ENCODE assay signal across 19 cellular contexts in genomic region chr9:106668534-106668933, GRCh38.
DNase-seq lines count a peak whose midpoint lies in the region; ATAC-seq, FAIRE-seq and TF ChIP-seq lines count a peak whose summit lies in the region.
"Had no signal": no experiment of that assay in that cellular context is flagged by ENCODE, and none has a peak within 500 bp of the region (broad histone marks: within the 10 kb centered on the region; RNA-seq: fewer than 3 reads in every experiment).

No MANE protein-coding gene starts in this region.

- no peaks in the 10 kb centered on the region for H4K20me1 ChIP-seq in H1 (replicated peaks in 1 of 2; ENCODE audit: control insufficient read depth in 1 of 2, insufficient read depth in 2 of 2, low read length in 2 of 2)

- H3K27ac ChIP-seq in H1 (ENCODE audit: low read depth, low read length) (no peak overlapping the region), mesendoderm (ENCODE audit: low read depth, low read length) (no peak overlapping the region)
- H3K27ac ChIP-seq: GM23248 had no signal

- H3K18ac ChIP-seq in H1 (ENCODE audit: extremely low read depth, low read length) (no peak overlapping the region), mesendoderm (ENCODE audit: low read length) (no peak overlapping the region)

- WGBS in H1 (ENCODE audit: extremely low coverage in 1 of 2, insufficient coverage in 1 of 2, insufficient read length in 1 of 2, insufficient replicate concordance in 2 of 2, low coverage in 1 of 2, low lambda C conversion rate in 2 of 2, missing lambda C conversion rate in 1 of 2), 2 experiments: 42% methylated on average over 1 of the region's 1 CpG; no CpG with 5 or more reads in 1 of the 2 experiments
- WGBS in mesendoderm (ENCODE audit: extremely low coverage, insufficient coverage, low lambda C conversion rate): no CpG with 5 or more reads among the region's 1 CpG

- H3K9me3 ChIP-seq in NT2/D1 (ENCODE audit: insufficient read depth, low read length) (no peaks in the 10 kb centered on the region), H1 (ENCODE audit: insufficient read depth in 2 of 2, low read depth in 1 of 2, low read length in 1 of 2) (no peaks in the 10 kb centered on the region)

- no peak overlapping the region for H4K91ac ChIP-seq in H1 (replicated peaks; ENCODE audit: insufficient read length, low read length)

- H3K14ac ChIP-seq in H1 (ENCODE audit: insufficient read length): no peak overlapping the region

- TF ChIP-seq POLR2A in H1 (IDR thresholded peaks at IDR 0.05; ENCODE audit: control extremely low read depth in 1 of 2, low read depth in 2 of 2, low read length in 2 of 2): no peak

- no peak overlapping the region for H3K9ac ChIP-seq in NT2/D1 (ENCODE audit: insufficient read length, low read depth)
- H3K9ac ChIP-seq in H1 (replicated peaks in 1 of 4; ENCODE audit: extremely low read depth in 1 of 4, low read depth in 3 of 4, low read length in 3 of 4): no peak overlapping the region
- no peak overlapping the region for H3K9ac ChIP-seq in mesendoderm (ENCODE audit: low read length)
- H3K9ac ChIP-seq: GM23248 had no signal

- H4K5ac ChIP-seq in H1 (ENCODE audit: insufficient read length, low read depth, low read length) (no peak overlapping the region), mesendoderm (ENCODE audit: low read length) (no peak overlapping the region)

- peak overlapping the region; percentile 49; the same call in 1 of the 2 replicates for H2BK20ac ChIP-seq in H1 (ENCODE audit: low read length)

- H3K79me1 ChIP-seq in H1 (ENCODE audit: low read depth, low read length) (no peaks in the 10 kb centered on the region), mesendoderm (ENCODE audit: low read length) (no peaks in the 10 kb centered on the region)

- H3K27me3 ChIP-seq in NT2/D1 (ENCODE audit: insufficient read depth, insufficient read length) (no peaks in the 10 kb centered on the region), H1 (replicated peaks in 1 of 4; ENCODE audit: control insufficient read depth in 3 of 4, extremely low read depth in 1 of 4, insufficient read depth in 3 of 4, low read length in 3 of 4) (no peaks in the 10 kb centered on the region), mesendoderm (ENCODE audit: insufficient read depth, low read length, poor library complexity) (no peaks in the 10 kb centered on the region)

- H2BK15ac ChIP-seq in H1 (ENCODE audit: low read length) (no peak overlapping the region), mesendoderm (replicated peaks; ENCODE audit: low read depth) (no peak overlapping the region)

- H4K8ac ChIP-seq in H1 (ENCODE audit: extremely low read depth, insufficient read depth, low read length): no peak overlapping the region
- H4K8ac ChIP-seq in mesendoderm (ENCODE audit: low read depth, low read length): no peak overlapping the region

- CTCF ChIA-PET in H1 (lab: Charles Lee; ENCODE audit: partially characterized antibody): interaction anchor here (0.6 to 1.1 kb wide), 2 partner anchors 109 to 787 kb away, joined by 3 read pairs; no protein-coding TSS in a partner anchor

- POLR2A ChIA-PET in H1 (lab: Charles Lee; ENCODE audit: partially characterized antibody): no interaction called here

- H3K36me3 ChIP-seq in NT2/D1 (ENCODE audit: insufficient read depth, insufficient read length, low read length) (no peaks in the 10 kb centered on the region), H1 (ENCODE audit: control insufficient read depth in 2 of 4, insufficient read depth in 4 of 4, low read length in 3 of 4) (no peaks in the 10 kb centered on the region), mesendoderm (ENCODE audit: control insufficient read depth, insufficient read depth, low read length) (no peaks in the 10 kb centered on the region)

- TF ChIP-seq RAD21 in H1 (IDR thresholded peaks at IDR 0.05 in 1 of 2, conservative IDR thresholded peaks at IDR 0.05 in 1 of 2; ENCODE audit: low read depth in 2 of 2, low read length in 2 of 2): 0 out of 4 replicates have a peak, but pooled peaks of 1 of the 2 experiments have one; percentile 9

- H3K4me2 ChIP-seq in H1 (ENCODE audit: insufficient read depth in 1 of 2, low read depth in 2 of 2, low read length in 2 of 2) (peak overlapping the region in 1 of 2 experiments; percentile 14; a peak in 2 of 4 replicates), mesendoderm (ENCODE audit: low read length) (no peak overlapping the region)

- H2AFZ ChIP-seq in H1 (ENCODE audit: low read length): peak overlapping the region; percentile 41; the same call in 1 of the 2 replicates
- H2AFZ ChIP-seq: GM23248 had no signal

- no peak overlapping the region for H2AK5ac ChIP-seq in H1 (ENCODE audit: low read depth, low read length)
- no peak overlapping the region for H2AK5ac ChIP-seq in mesendoderm (ENCODE audit: low read length)

- TF ChIP-seq CTCF in H1 (IDR thresholded peaks at IDR 0.05; ENCODE audit: control extremely low read depth in 1 of 3, insufficient read depth in 1 of 3, low read depth in 1 of 3, low read length in 3 of 3): no peak

- DNase-seq in NT2/D1 (ENCODE audit: low read depth, low spot score) (peak; percentile 27), H1 (ENCODE audit: low read depth in 1 of 2, low spot score in 2 of 2) (no peak), mesendoderm (peak; percentile 33), pons (ENCODE audit: low spot score) (no peak), HT-29 (ENCODE audit: low spot score) (no peak)
- DNase-seq in activated CD4-positive, alpha-beta T cell treated with anti-CD3 and anti-CD28 coated beads, Interleukin-2, amount 50 U/mL, for 1 hour: no peak
- DNase-seq: C1 segment of cervical spinal cord; Calu3; CD4-positive, alpha-beta memory T cell; COR-L47; DMS53; DMS79 treated with DMSO at 0.1 percent for 48 hours; GM23248; HCEC 1CT had no signal

- no peak for FAIRE-seq in H1 (lab: Jason Lieb, UNC)
- FAIRE-seq: G401.6, GM12892, GM19239, H54 had no signal

- no peak overlapping the region for H3K23ac ChIP-seq in H1 (ENCODE audit: insufficient read length)
- no peak overlapping the region for H3K23ac ChIP-seq in mesendoderm (ENCODE audit: low read length)

- H3K79me2 ChIP-seq in H1 (ENCODE audit: control insufficient read depth in 1 of 2, insufficient read depth in 2 of 2, low read length in 2 of 2) (no peaks in the 10 kb centered on the region), mesendoderm (ENCODE audit: control insufficient read depth, insufficient read depth, low read length) (no peaks in the 10 kb centered on the region)

- no peak overlapping the region for H3K4ac ChIP-seq in H1 (replicated peaks; ENCODE audit: insufficient read length, low read depth, low read length)
- H3K4ac ChIP-seq in mesendoderm (ENCODE audit: low read depth, low read length): no peak overlapping the region

- H3K23me2 ChIP-seq in H1 (ENCODE audit: low read depth, low read length): no peaks in the 10 kb centered on the region; the same call in 1 of the 2 replicates

- no peak for ATAC-seq in HG03565 (IDR thresholded peaks at IDR 0.05; ENCODE audit: unreplicated experiment)

- H2BK5ac ChIP-seq in H1 (ENCODE audit: low read depth, low read length) (no peak overlapping the region), mesendoderm (ENCODE audit: low read length) (no peak overlapping the region)

- H2BK120ac ChIP-seq in H1 (replicated peaks; ENCODE audit: low read depth, low read length): no peak overlapping the region
- H2BK120ac ChIP-seq in mesendoderm (ENCODE audit: low read depth, low read length): no peak overlapping the region

- no peak for TF ChIP-seq EP300 in H1 (IDR thresholded peaks at IDR 0.05; ENCODE audit: borderline replicate concordance in 1 of 2, low read depth in 2 of 2, low read length in 2 of 2)

- H3K4me1 ChIP-seq in NT2/D1 (ENCODE audit: insufficient read depth, insufficient read length) (no peaks in the 10 kb centered on the region), H1 (replicated peaks in 1 of 4; ENCODE audit: control insufficient read depth in 3 of 4, insufficient read depth in 4 of 4, low read length in 3 of 4) (peaks cover 0 to 5% (median 1%) of the 10 kb centered on the region in 4 experiments; a peak in 2 of 7 replicates), mesendoderm (ENCODE audit: control insufficient read depth, low read depth, low read length) (no peaks in the 10 kb centered on the region)

- H3K56ac ChIP-seq in H1 (replicated peaks; ENCODE audit: insufficient read length, low read depth, low read length) (no peak overlapping the region), mesendoderm (ENCODE audit: low read length) (no peak overlapping the region)

- H2BK12ac ChIP-seq in H1 (ENCODE audit: low read depth, low read length): 0 out of 2 replicates have a peak overlapping the region, but pooled peaks have one; percentile 12

- H3K4me3 ChIP-seq in NT2/D1 (ENCODE audit: insufficient read length, low read depth): no peak overlapping the region
- no peak overlapping the region for H3K4me3 ChIP-seq in H1 (ENCODE audit: extremely low read depth in 1 of 4, insufficient read depth in 2 of 4, low read depth in 3 of 4, low read length in 4 of 4)
- H3K4me3 ChIP-seq in mesendoderm (ENCODE audit: low read length): no peak overlapping the region
- H3K4me3 ChIP-seq: GM23248 had no signal

TF ChIP-seq in H1, 55 proteins besides CTCF, POLR2A, EP300 and RAD21 (continues in another document):
- TF ChIP-seq CBX5 (IDR thresholded peaks at IDR 0.05; ENCODE audit: low read depth, low read length) (no peak), ASH2L (IDR thresholded peaks at IDR 0.05; ENCODE audit: low read length) (no peak), RFX5 (IDR thresholded peaks at IDR 0.05; ENCODE audit: borderline replicate concordance, low read depth, low read length) (no peak), KDM5A (IDR thresholded peaks at IDR 0.05; ENCODE audit: low read length) (no peak)

Comparison
In these comparisons a context has a peak if more than half of its experiments do, and no peak if none do; other contexts are left out.
1. DNase-seq: peak in NT2/D1 (single experiment) and mesendoderm (single experiment); none in H1 (0 of 2), activated CD4-positive, alpha-beta T cell treated with anti-CD3 and anti-CD28 coated beads, Interleukin-2, amount 50 U/mL, for 1 hour (single experiment), pons (single experiment) and HT-29 (single experiment).